25 cellular contexts compared by ENCODE assay signal in genomic region chr5:31187591-31187990, GRCh38. TPM values are rescaled to one million over a fixed set of nuclear protein-coding genes. Genes with fewer than 3 reads are reported as not detected.
"Had no signal": no experiment of that assay in that cellular context is flagged by ENCODE, and none has a peak within 500 bp of the region (broad histone marks: within the 10 kb centered on the region; RNA-seq: fewer than 3 reads in every experiment).

No MANE protein-coding gene starts in this region.

- H3K4me3 ChIP-seq: neural progenitor cell, ovary, psoas muscle, right lobe of liver, sigmoid colon, stomach, thoracic aorta, thyroid gland, tibial nerve, upper lobe of right lung, uterus had no signal

- H3K4me1 ChIP-seq: parathyroid adenoma, psoas muscle, right lobe of liver, sigmoid colon, stomach, thyroid gland, upper lobe of right lung, uterus had no signal

- DNase-seq: naive thymus-derived CD4-positive, alpha-beta T cell; natural killer cell; occipital lobe; ovary; posterior cingulate gyrus; psoas muscle; right cardiac atrium; right lobe of liver; sigmoid colon; small intestine; stimulated activated CD4-positive, alpha-beta T cell treated with anti-CD3 and anti-CD28 coated beads, Interleukin-15, amount 100 ng/mL, for 24 hours; stimulated activated CD4-positive, alpha-beta T cell treated with anti-CD3 and anti-CD28 coated beads, Interleukin-2, amount 100 ng/mL, for 24 hours; stimulated activated CD4-positive, alpha-beta T cell treated with anti-CD3 and anti-CD28 coated beads, Interleukin-2, amount 100 ng/mL, for 48 hours; stimulated activated CD4-positive, alpha-beta T cell treated with anti-CD3 and anti-CD28 coated beads, Interleukin-4, amount 100 ng/mL, for 24 hours; stimulated activated naive B cell treated with anti-CD40 and anti-IgM and Interleukin-4, amounts not matched to agents 10 μg/mL and 1 μg/mL and 100 μg/mL, for 72 hours; stimulated activated naive CD4-positive, alpha-beta T cell treated with Interleukin-2 at 50 U/mL for 16 hours; stomach; thyroid gland; upper lobe of right lung; uterus had no signal

- H3K4me2 ChIP-seq: neural progenitor cell had no signal

- ATAC-seq: naive thymus-derived CD4-positive, alpha-beta T cell; natural killer cell; psoas muscle; right cardiac atrium; right lobe of liver; stimulated activated effector memory CD8-positive, alpha-beta T cell treated with anti-CD3 and anti-CD28 coated beads, Interleukin-12 subunit alpha, Interleukin-12 subunit beta, amount 100 ng/mL, for 72 hours; stimulated activated naive B cell treated with anti-CD40 and anti-IgM and Interleukin-4, amounts not matched to agents 10 μg/mL and 1 μg/mL and 100 μg/mL, for 72 hours; upper lobe of right lung had no signal

- H2AFZ ChIP-seq: neural progenitor cell, parathyroid adenoma had no signal

- H3K27me3 ChIP-seq: ovary, right lobe of liver, thyroid gland, tibial nerve, upper lobe of right lung, uterus had no signal

- H3K79me2 ChIP-seq: parathyroid adenoma had no signal

- H3K9ac ChIP-seq: neural progenitor cell, parathyroid adenoma had no signal

- H3K27ac ChIP-seq: neural progenitor cell, ovary, parathyroid adenoma, psoas muscle, right lobe of liver, sigmoid colon, stomach, thoracic aorta, thyroid gland, tibial nerve, upper lobe of right lung, uterus had no signal

- H3K36me3 ChIP-seq: neural progenitor cell, ovary, right lobe of liver, sigmoid colon, stomach, thoracic aorta, thyroid gland, tibial nerve, upper lobe of right lung, uterus had no signal

- H3K9me3 ChIP-seq: ovary, psoas muscle, right lobe of liver, sigmoid colon, stomach, thoracic aorta, thyroid gland, tibial nerve, upper lobe of right lung, uterus had no signal

RNA-seq across cellular contexts. Expression of gene CDH6, which starts 5.9 kb away (rescaled TPM):
- total RNA-seq: naive thymus-derived CD4-positive, alpha-beta T cell; natural killer cell had no signal
- polyA plus RNA-seq: naive thymus-derived CD4-positive, alpha-beta T cell had no signal
